26 cellular contexts compared by ENCODE assay signal in the genomic region with DNA sequence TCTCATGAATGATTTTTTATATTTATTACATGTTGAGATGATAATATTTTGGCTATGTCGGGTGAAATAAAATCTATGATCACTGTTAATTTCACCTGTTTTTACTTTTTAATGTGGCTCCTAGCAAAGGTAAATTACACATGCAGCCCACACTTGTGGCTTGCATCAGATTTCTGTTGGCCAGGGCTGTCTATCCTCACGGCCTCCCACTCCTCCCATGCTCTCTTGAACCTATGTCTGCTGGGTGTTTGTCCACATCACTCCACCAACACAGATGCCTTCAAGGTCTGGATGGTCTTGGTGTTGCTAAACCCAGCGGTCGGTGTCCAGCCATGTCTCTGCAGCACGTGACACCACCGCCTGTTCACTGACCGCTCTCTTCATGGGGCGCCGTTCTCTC.
"Had no signal": no experiment of that assay in that cellular context is flagged by ENCODE, and none has a peak within 500 bp of the region (broad histone marks: within the 10 kb centered on the region; RNA-seq: fewer than 3 reads in every experiment).

No MANE protein-coding gene starts in this region.

- H3K27ac Mint-ChIP-seq: dendritic cell treated with granulocyte-macrophage colony-stimulating factor and Interleukin-4, amounts not matched to agents 40 ng/mL and 50 ng/mL, for 4 days; effector memory CD8-positive, alpha-beta T cell; endodermal cell; immature natural killer cell; mesothelial cell of epicardium had no signal

- H3K36me3 ChIP-seq: colonic mucosa, esophagus squamous epithelium, lower lobe of right lung had no signal

- H3K9me3 Mint-ChIP-seq: dendritic cell treated with granulocyte-macrophage colony-stimulating factor and Interleukin-4, amounts not matched to agents 40 ng/mL and 50 ng/mL, for 4 days; effector memory CD8-positive, alpha-beta T cell; endodermal cell; immature natural killer cell; mesothelial cell of epicardium had no signal

- H3K4me3 Mint-ChIP-seq: dendritic cell treated with granulocyte-macrophage colony-stimulating factor and Interleukin-4, amounts not matched to agents 40 ng/mL and 50 ng/mL, for 4 days; effector memory CD8-positive, alpha-beta T cell; endodermal cell; immature natural killer cell; mesothelial cell of epicardium had no signal

- H3K27me3 Mint-ChIP-seq: dendritic cell treated with granulocyte-macrophage colony-stimulating factor and Interleukin-4, amounts not matched to agents 40 ng/mL and 50 ng/mL, for 4 days; effector memory CD8-positive, alpha-beta T cell had no signal

- H3K4me1 ChIP-seq: colonic mucosa, esophagus squamous epithelium, foreskin keratinocyte had no signal

- H3K79me2 ChIP-seq: hepatocyte had no signal

- H3K9me3 ChIP-seq: colonic mucosa, esophagus squamous epithelium, gastroesophageal sphincter, heart left ventricle, lower lobe of right lung, mucosa of descending colon had no signal

- H3K4me3 ChIP-seq: colonic mucosa, esophagus squamous epithelium, gastroesophageal sphincter, heart left ventricle, hepatocyte, lower lobe of right lung, mucosa of descending colon had no signal

- H3K4me1 Mint-ChIP-seq: immature natural killer cell had no signal

- ATAC-seq: effector memory CD8-positive, alpha-beta T cell; esophagus mucosa; foreskin keratinocyte; gastroesophageal sphincter; heart left ventricle; left colon; left lobe of liver; left ventricle myocardium superior; lower lobe of right lung; mucosa of descending colon had no signal

- H2AFZ ChIP-seq: hepatocyte had no signal

- H3K36me3 Mint-ChIP-seq: immature natural killer cell, mesothelial cell of epicardium had no signal

- H3K27me3 ChIP-seq: colonic mucosa, esophagus squamous epithelium, foreskin keratinocyte, gastroesophageal sphincter, heart left ventricle, hepatocyte had no signal

- DNase-seq: colonic mucosa; cortex of kidney; effector CD8-positive, alpha-beta T cell; effector memory CD8-positive, alpha-beta T cell; endodermal cell; erythroblast; esophagus squamous epithelium; foreskin keratinocyte; heart left ventricle; hypothalamus; immature natural killer cell; islet precursor cell; kidney; kidney glomerular epithelial cell; left colon; left ventricle myocardium superior; lower lobe of right lung; mesenchymal stem cell; mucosa of descending colon had no signal

- H3K4me2 ChIP-seq: hepatocyte had no signal

- H3K27ac ChIP-seq: colonic mucosa, epithelial cell of prostate, esophagus squamous epithelium, foreskin keratinocyte, gastroesophageal sphincter, hepatocyte, lower lobe of right lung had no signal
